12 cellular contexts compared by ENCODE assay signal in the genomic region with DNA sequence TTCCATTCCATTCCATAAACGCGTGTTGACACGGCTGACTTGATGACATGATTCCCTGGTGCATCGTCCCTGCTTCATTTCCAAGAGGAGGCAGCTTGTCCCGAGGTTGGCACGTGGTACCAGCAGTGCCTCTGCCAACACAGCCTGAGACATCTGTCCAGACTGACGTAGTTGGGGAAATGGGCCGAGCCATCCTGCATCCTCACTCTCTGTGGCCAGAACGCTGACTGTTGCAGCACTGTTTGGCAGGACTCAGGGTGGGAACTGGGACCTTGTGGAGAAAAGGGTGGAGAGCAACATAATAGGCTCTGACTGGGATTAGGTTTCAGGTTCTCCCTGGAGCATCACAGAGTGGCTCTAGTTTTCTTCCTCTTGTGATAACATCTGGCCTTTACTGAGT.
DNase-seq lines count a peak whose midpoint lies in the region; TF ChIP-seq lines count a peak whose summit lies in the region.
"Had no signal": no experiment of that assay in that cellular context is flagged by ENCODE, and none has a peak within 500 bp of the region (broad histone marks: within the 10 kb centered on the region; RNA-seq: fewer than 3 reads in every experiment).

No MANE protein-coding gene starts in this region.

- H3K36me3 Mint-ChIP-seq in nephron progenitor cell (ENCODE audit: low read depth) = peaks cover 23% of the 10 kb centered on the region
- H3K36me3 Mint-ChIP-seq: stimulated activated memory B cell treated with anti-CD40 and anti-IgM and Interleukin-4, amounts not matched to agents 10 μg/mL and 1 μg/mL and 100 μg/mL, for 72 hours had no signal

- peaks cover 19 to 81% (median 36%) of the 10 kb centered on the region in 3 donors for H3K4me1 ChIP-seq in esophagus squamous epithelium

- peaks cover 85% of the 10 kb centered on the region for H3K4me1 Mint-ChIP-seq in nephron progenitor cell
- H3K4me1 Mint-ChIP-seq: stimulated activated memory B cell treated with anti-CD40 and anti-IgM and Interleukin-4, amounts not matched to agents 10 μg/mL and 1 μg/mL and 100 μg/mL, for 72 hours had no signal

- H3K27me3 Mint-ChIP-seq in nephron progenitor cell (ENCODE audit: low read depth, poor library complexity) = peaks cover 3% of the 10 kb centered on the region

- no peaks in the 10 kb centered on the region for H3K27me3 ChIP-seq in AG04450 (ENCODE audit: control insufficient read depth, insufficient read depth, low read length)
- no peaks in the 10 kb centered on the region for H3K27me3 ChIP-seq in esophagus squamous epithelium
- H3K27me3 ChIP-seq: BLaER1 treated with 17β-estradiol and CSF1 and Interleukin-3, amounts not matched to agents 10 nM and 100 nM had no signal

- no peak for TF ChIP-seq POLR2A in esophagus squamous epithelium (IDR thresholded peaks at IDR 0.05)

- H3K36me3 ChIP-seq in esophagus squamous epithelium = peaks cover 0 to 39% (median 0%) of the 10 kb centered on the region in 3 donors
- H3K36me3 ChIP-seq: BLaER1 treated with 17β-estradiol and CSF1 and Interleukin-3, amounts not matched to agents 10 nM and 100 nM had no signal

- H3K27ac Mint-ChIP-seq in nephron progenitor cell = peak overlapping the region; percentile 47
- H3K27ac Mint-ChIP-seq: stimulated activated memory B cell treated with anti-CD40 and anti-IgM and Interleukin-4, amounts not matched to agents 10 μg/mL and 1 μg/mL and 100 μg/mL, for 72 hours had no signal

- CTCF ChIA-PET in AG04450 (lab: Charles Lee) = interaction anchor here (1.4 to 1.5 kb wide), 2 partner anchors 9 to 15 kb away, joined by 4 read pairs; no protein-coding TSS in a partner anchor

- H3K4me3 ChIP-seq in AG04450 (ENCODE audit: low read depth, low read length) = no peak overlapping the region
- no peak overlapping the region for H3K4me3 ChIP-seq in esophagus squamous epithelium
- H3K4me3 ChIP-seq: BLaER1 treated with 17β-estradiol and CSF1 and Interleukin-3, amounts not matched to agents 10 nM and 100 nM had no signal

- POLR2A ChIA-PET in AG04450 (lab: Yijun Ruan, JAX) = no interaction called here

- WGBS in esophagus squamous epithelium, 2 donors = 60 to 70% methylated on average over 8 to 9 of the region's 9 CpGs

- no peak for DNase-seq in AG04450 (ENCODE audit: low read depth, low spot score)
- peak; percentile 76 for DNase-seq in NCI-H2171 (lab: John Stamatoyannopoulos, UW)
- no peak for DNase-seq in esophagus squamous epithelium (lab: John Stamatoyannopoulos, UW)
- DNase-seq in nephron progenitor cell = no peak
- DNase-seq in activated T-cell treated with anti-CD3 and anti-CD28 coated beads for 4 hours = no peak
- DNase-seq in activated effector memory CD4-positive, alpha-beta T cell treated with Interleukin-2 at 50 U/mL for 16 hours = no peak
- no peak for DNase-seq in CD1c-positive myeloid dendritic cell (ENCODE audit: extremely low spot score)
- no peak for DNase-seq in NCI-H128 (lab: John Stamatoyannopoulos, UW; ENCODE audit: unreplicated experiment)
- DNase-seq: activated T-cell treated with anti-CD3 and anti-CD28 coated beads, Interleukin-2, amount 50 U/mL, for 4 hours; MV-4-11 had no signal

- no peak overlapping the region for H3K4me3 Mint-ChIP-seq in nephron progenitor cell
- H3K4me3 Mint-ChIP-seq: activated T-cell treated with anti-CD3 and anti-CD28 coated beads, Interleukin-2, amount 50 U/mL, for 4 hours; stimulated activated memory B cell treated with anti-CD40 and anti-IgM and Interleukin-4, amounts not matched to agents 10 μg/mL and 1 μg/mL and 100 μg/mL, for 72 hours had no signal

- no peak for TF ChIP-seq CTCF in AG04450 (IDR thresholded peaks at IDR 0.05; ENCODE audit: low read depth, low read length)
- TF ChIP-seq CTCF in esophagus squamous epithelium (IDR thresholded peaks at IDR 0.05) = no peak
- TF ChIP-seq CTCF in nephron progenitor cell (IDR thresholded peaks at IDR 0.05) = no peak

- H3K9me3 ChIP-seq in AG04450 (ENCODE audit: control insufficient read depth, insufficient read depth, low read length) (no peaks in the 10 kb centered on the region), esophagus squamous epithelium (no peaks in the 10 kb centered on the region)
- H3K9me3 ChIP-seq: BLaER1 treated with 17β-estradiol and CSF1 and Interleukin-3, amounts not matched to agents 10 nM and 100 nM had no signal

- intact Hi-C loops in esophagus squamous epithelium (cut with DNase I) = no loop called here

- peak overlapping the region; percentile 21 for H3K27ac ChIP-seq in AG04450 (ENCODE audit: low read depth, low read length)
- H3K27ac ChIP-seq in esophagus squamous epithelium = peak overlapping the region in 3 of 4 donors; percentile 72 to 89 (median 82)

- H3K9me3 Mint-ChIP-seq in nephron progenitor cell = no peaks in the 10 kb centered on the region
- H3K9me3 Mint-ChIP-seq: activated T-cell treated with anti-CD3 and anti-CD28 coated beads, Interleukin-2, amount 50 U/mL, for 4 hours; stimulated activated memory B cell treated with anti-CD40 and anti-IgM and Interleukin-4, amounts not matched to agents 10 μg/mL and 1 μg/mL and 100 μg/mL, for 72 hours had no signal
